In the genomic region with DNA sequence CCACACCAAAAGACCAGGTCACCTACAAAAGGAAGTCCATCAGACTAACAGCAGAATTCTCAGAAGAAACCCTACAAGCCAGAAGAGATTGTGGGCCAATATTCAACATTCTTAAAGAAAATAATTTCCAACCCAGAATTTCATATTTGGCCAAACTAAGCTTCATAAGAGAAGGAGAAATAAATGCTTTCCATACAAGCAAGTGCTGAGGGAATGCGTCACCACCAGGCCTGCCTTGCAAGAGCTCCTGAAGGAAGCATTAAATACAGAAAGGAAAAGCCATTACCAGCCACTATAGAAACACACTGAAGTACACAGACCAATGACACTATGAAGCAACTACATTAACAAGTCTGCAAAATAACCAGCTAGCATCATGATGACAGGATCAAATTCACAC, we compare ENCODE assay signal across 6 cellular contexts.
DNase-seq lines count a peak whose midpoint lies in the region; TF ChIP-seq lines count a peak whose summit lies in the region.
"Not testable (repeated sequence)": the region's sequence is repeated elsewhere in the genome, so short reads cannot be mapped to it uniquely, and the experiment has no call there.

No MANE protein-coding gene starts in this region.

- not testable (repeated sequence) for H3K79me2 ChIP-seq in neural progenitor cell (ENCODE audit: low read depth)

- H3K4me1 Mint-ChIP-seq in HFFc6 (ENCODE audit: low read depth): peaks cover 18% of the 10 kb centered on the region
- H3K4me1 Mint-ChIP-seq in chondrocyte (ENCODE audit: low read depth); neural progenitor cell: not testable (repeated sequence)

- not testable (repeated sequence) for H3K4me1 ChIP-seq in neural progenitor cell

- not testable (repeated sequence) for H3F3A ChIP-seq in neural progenitor cell (ENCODE audit: low read depth)

- not testable (repeated sequence) for H3K9ac ChIP-seq in neural progenitor cell

- H3K9me3 ChIP-seq in neural progenitor cell (ENCODE audit: low read depth): not testable (repeated sequence)

- not testable (repeated sequence) for H3K4me2 ChIP-seq in neural progenitor cell

- H4K20me1 ChIP-seq in neural progenitor cell (ENCODE audit: low read depth): not testable (repeated sequence)

- H3K27ac ChIP-seq in neural progenitor cell: not testable (repeated sequence)

- H3K36me3 Mint-ChIP-seq in HFFc6 (ENCODE audit: low read depth); chondrocyte (ENCODE audit: low read depth); neural progenitor cell: not testable (repeated sequence)

- not testable (repeated sequence) for H3K27me3 Mint-ChIP-seq in HFFc6 (ENCODE audit: insufficient read depth); neural progenitor cell (ENCODE audit: insufficient read depth, low read depth)
- H3K27me3 Mint-ChIP-seq in chondrocyte (ENCODE audit: low read depth): peaks cover 12% of the 10 kb centered on the region

- H3K4me3 ChIP-seq in neural progenitor cell: not testable (repeated sequence)

- H3K27me3 ChIP-seq in neural progenitor cell: not testable (repeated sequence)

- DNase-seq in DMS53 (lab: John Stamatoyannopoulos, UW) (peak; percentile 25), HFFc6 (peak; percentile 6), OCI-M1 (lab: John Stamatoyannopoulos, UW) (peak; percentile 51), fibroblast of peridontal ligament (ENCODE audit: extremely low read depth) (peak; percentile 42)
- DNase-seq in chondrocyte (ENCODE audit: low spot score); neural progenitor cell (ENCODE audit: low spot score): not testable (repeated sequence)

- H3K4me3 Mint-ChIP-seq in HFFc6; chondrocyte (ENCODE audit: unreplicated experiment); neural progenitor cell: not testable (repeated sequence)

- not testable (repeated sequence) for H2AFZ ChIP-seq in neural progenitor cell (replicated peaks)

- H3K36me3 ChIP-seq in neural progenitor cell: not testable (repeated sequence)

- not testable (repeated sequence) for H3K27ac Mint-ChIP-seq in HFFc6; chondrocyte (ENCODE audit: unreplicated experiment); neural progenitor cell

- TF ChIP-seq CTCF in HFFc6 (IDR thresholded peaks at IDR 0.05) (peak; percentile 61), chondrocyte (IDR thresholded peaks at IDR 0.05) (peak; percentile 53), neural progenitor cell (IDR thresholded peaks at IDR 0.05) (peak; percentile 6)

- H3K9me3 Mint-ChIP-seq in HFFc6; chondrocyte (ENCODE audit: low read depth); neural progenitor cell: not testable (repeated sequence)

Comparison
In these comparisons a context has a peak if more than half of its experiments do, and no peak if none do; other contexts are left out.
1. CTCF ChIP-seq: peak in every context shown above with its lines; median percentile 61 in HFFc6; 53 in chondrocyte; 6 in neural progenitor cell.